8 cellular contexts compared by ENCODE assay signal in genomic region chr15:96325579-96326331, GRCh38. TPM values are rescaled to one million over a fixed set of nuclear protein-coding genes. Genes with fewer than 3 reads are reported as not detected.
DNase-seq lines count a peak whose midpoint lies in the region; ATAC-seq, FAIRE-seq and TF ChIP-seq lines count a peak whose summit lies in the region.

No MANE protein-coding gene starts in this region.

- H3K9me3 Mint-ChIP-seq in activated CD4-positive, alpha-beta T cell treated with anti-CD3 and anti-CD28 coated beads for 36 hours (ENCODE audit: low read depth), result no peaks in the 10 kb centered on the region

- peaks cover 17 to 21% (median 18%) of the 10 kb centered on the region in 3 donors for H3K4me1 ChIP-seq in skeletal muscle tissue (ENCODE audit: control insufficient read depth in 3 of 3, insufficient read depth in 3 of 3, low read length in 3 of 3)

- DNase-seq in H54 (ENCODE audit: insufficient read length, low spot score), result no peak
- peak; percentile 47 for DNase-seq in hepatic stellate cell (ENCODE audit: low spot score)
- DNase-seq in activated CD4-positive, alpha-beta T cell treated with anti-CD3 and anti-CD28 coated beads for 36 hours, result no peak

- CTCF ChIA-PET in activated CD4-positive, alpha-beta T cell treated with anti-CD3 and anti-CD28 coated beads for 36 hours (lab: Charles Lee), result no interaction called here

- no peak for TF ChIP-seq CTCF in WI38 (IDR thresholded peaks at IDR 0.05; ENCODE audit: low read depth, low read length)

- H3K4me3 Mint-ChIP-seq in activated CD4-positive, alpha-beta T cell treated with anti-CD3 and anti-CD28 coated beads for 36 hours, result no peak overlapping the region

- peak overlapping the region; percentile 52 for H3K27ac ChIP-seq in skeletal muscle tissue (ENCODE audit: low read depth, low read length)

- TF ChIP-seq POLR2A in H54 (IDR thresholded peaks at IDR 0.05; ENCODE audit: low read depth, low read length), result 0 out of 2 replicates have a peak, but pooled peaks have one; percentile 6

- no peak for FAIRE-seq in H54 (lab: Jason Lieb, UNC)

- peaks cover 2% of the 10 kb centered on the region for H3K36me3 Mint-ChIP-seq in activated CD4-positive, alpha-beta T cell treated with anti-CD3 and anti-CD28 coated beads for 36 hours (ENCODE audit: low read depth)

- peaks cover 53 to 62% (median 54%) of the 10 kb centered on the region in 3 donors for H3K27me3 ChIP-seq in skeletal muscle tissue (ENCODE audit: control insufficient read depth in 3 of 3, insufficient read depth in 3 of 3, low read length in 3 of 3)

- no peak for ATAC-seq in HG02678 (IDR thresholded peaks at IDR 0.05; ENCODE audit: unreplicated experiment)
- no peak for ATAC-seq in activated CD4-positive, CD25-positive, alpha-beta regulatory T cell treated with anti-CD3 and anti-CD28 coated beads, Interleukin-2, amount 50 U/mL, for 24 hours
- ATAC-seq in activated CD4-positive, alpha-beta T cell treated with anti-CD3 and anti-CD28 coated beads for 36 hours, result no peak
- ATAC-seq in GM18519 (IDR thresholded peaks at IDR 0.05; ENCODE audit: low FRiP score, unreplicated experiment), result no peak

- peak overlapping the region; percentile 84 for H3K4me3 ChIP-seq in WI38 (ENCODE audit: low read depth, low read length)
- peak overlapping the region; percentile 58 to 80 (median 76) for H3K4me3 ChIP-seq in skeletal muscle tissue (ENCODE audit: low read length in 3 of 3)

- H3K27me3 Mint-ChIP-seq in activated CD4-positive, alpha-beta T cell treated with anti-CD3 and anti-CD28 coated beads for 36 hours, result peaks cover 70% of the 10 kb centered on the region

- no peak overlapping the region for H3K27ac Mint-ChIP-seq in activated CD4-positive, alpha-beta T cell treated with anti-CD3 and anti-CD28 coated beads for 36 hours

- POLR2A ChIA-PET in activated CD4-positive, alpha-beta T cell treated with anti-CD3 and anti-CD28 coated beads for 36 hours (lab: Charles Lee), result no interaction called here

- H3K36me3 ChIP-seq in skeletal muscle tissue (ENCODE audit: control insufficient read depth in 3 of 3, insufficient read depth in 3 of 3, low read length in 3 of 3), result no peaks in the 10 kb centered on the region

- intact Hi-C loops in activated CD4-positive, alpha-beta T cell treated with anti-CD3 and anti-CD28 coated beads for 36 hours (cut with DNase I, micrococcal nuclease), result loop anchor here (2.0 to 10.0 kb wide), 4 partner anchors 17 to 1429 kb away; no protein-coding TSS in a partner anchor

- no peaks in the 10 kb centered on the region for H3K9me3 ChIP-seq in skeletal muscle tissue (ENCODE audit: control insufficient read depth in 3 of 3, low read length in 3 of 3)

- H3K4me1 Mint-ChIP-seq in activated CD4-positive, alpha-beta T cell treated with anti-CD3 and anti-CD28 coated beads for 36 hours, result peaks cover 11% of the 10 kb centered on the region

- peak overlapping the region; percentile 48 to 85 (median 82) for H3K9ac ChIP-seq in skeletal muscle tissue (ENCODE audit: low read depth in 1 of 3, low read length in 3 of 3)

RNA-seq across cellular contexts. Expression of gene NR2F2, which starts 4.7 kb away (rescaled TPM):
- total RNA-seq in skeletal muscle tissue, result 12.0 TPM
- not detected for total RNA-seq in activated CD4-positive, alpha-beta T cell treated with anti-CD3 and anti-CD28 coated beads for 36 hours

Comparison
In these comparisons a context has a peak if more than half of its experiments do, and no peak if none do; other contexts are left out.
1. RNA of gene NR2F2, which starts 4.7 kb away (total RNA-seq): 12.0 TPM in skeletal muscle tissue (single experiment); not detected in activated CD4-positive, alpha-beta T cell treated with anti-CD3 and anti-CD28 coated beads for 36 hours; every median in the first group is over 10 times any median in the second.